ENCODE assay signal across 8 cellular contexts in the genomic region with DNA sequence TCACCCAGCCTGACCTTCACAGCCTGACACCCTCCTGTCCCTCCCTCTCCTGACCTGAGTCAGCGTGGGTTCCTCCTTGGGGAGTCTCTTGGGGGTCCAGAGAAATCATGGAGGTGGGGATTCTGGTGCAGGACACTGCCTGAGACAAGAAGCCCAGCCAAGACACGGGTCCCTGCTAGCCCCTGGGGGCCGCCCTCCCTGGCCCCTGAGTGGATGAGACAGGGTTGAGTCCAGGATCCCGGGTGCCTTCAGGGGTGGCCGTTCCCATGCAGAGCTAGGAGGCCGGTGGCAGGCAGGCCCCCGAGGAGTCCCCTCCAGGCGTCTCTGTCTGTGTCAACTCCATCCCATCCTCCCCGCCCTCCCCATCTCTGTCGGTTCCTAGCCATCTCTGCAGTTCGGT. TPM values are rescaled to one million over a fixed set of nuclear protein-coding genes. Genes with fewer than 3 reads are reported as not detected.
DNase-seq lines count a peak whose midpoint lies in the region; ATAC-seq and TF ChIP-seq lines count a peak whose summit lies in the region.

No MANE protein-coding gene starts in this region.

- H3K27me3 Mint-ChIP-seq in activated T-cell treated with anti-CD3 and anti-CD28 coated beads, Interleukin-2, amount 50 U/mL, for 24 hours = no peaks in the 10 kb centered on the region
- H3K27me3 Mint-ChIP-seq in activated B cell treated with CpG ODN at 0.5 μM for 24 hours = no peaks in the 10 kb centered on the region

- peak overlapping the region; percentile 92 for H3K27ac Mint-ChIP-seq in activated T-cell treated with anti-CD3 and anti-CD28 coated beads, Interleukin-2, amount 50 U/mL, for 24 hours
- H3K27ac Mint-ChIP-seq in activated B cell treated with CpG ODN at 0.5 μM for 24 hours = peak overlapping the region; percentile 83

- peak overlapping the region; percentile 88 for H3K4me3 Mint-ChIP-seq in activated T-cell treated with anti-CD3 and anti-CD28 coated beads, Interleukin-2, amount 50 U/mL, for 24 hours
- H3K4me3 Mint-ChIP-seq in activated B cell treated with CpG ODN at 0.5 μM for 24 hours = peak overlapping the region; percentile 85

- no peak overlapping the region for H3K27ac ChIP-seq in smooth muscle cell (ENCODE audit: low read depth)

- no peak overlapping the region for H3K9ac ChIP-seq in smooth muscle cell (ENCODE audit: low read depth)

- H3K4me2 ChIP-seq in smooth muscle cell = peak overlapping the region; percentile 99

- H3K79me2 ChIP-seq in smooth muscle cell (ENCODE audit: low read depth) = peaks cover 43% of the 10 kb centered on the region

- H2AFZ ChIP-seq in smooth muscle cell (ENCODE audit: low read depth) = no peak overlapping the region

- POLR2A ChIA-PET in activated B cell treated with CpG ODN at 0.5 μM for 24 hours (lab: Charles Lee) = no interaction called here

- peak overlapping the region; percentile 90 to 91 for H3K4me3 ChIP-seq in foreskin fibroblast (ENCODE audit: low read depth in 1 of 2, low read length in 2 of 2)
- H3K4me3 ChIP-seq in smooth muscle cell = no peak overlapping the region

- ATAC-seq in activated B cell treated with CpG ODN at 0.5 μM for 24 hours (ENCODE audit: low read depth) = no peak

- H3K9me3 Mint-ChIP-seq in activated T-cell treated with anti-CD3 and anti-CD28 coated beads, Interleukin-2, amount 50 U/mL, for 24 hours = no peaks in the 10 kb centered on the region
- no peaks in the 10 kb centered on the region for H3K9me3 Mint-ChIP-seq in activated B cell treated with CpG ODN at 0.5 μM for 24 hours

- H3K4me1 Mint-ChIP-seq in activated T-cell treated with anti-CD3 and anti-CD28 coated beads, Interleukin-2, amount 50 U/mL, for 24 hours (ENCODE audit: low read depth) = peaks cover 35% of the 10 kb centered on the region
- peaks cover 33% of the 10 kb centered on the region for H3K4me1 Mint-ChIP-seq in activated B cell treated with CpG ODN at 0.5 μM for 24 hours

- no peaks in the 10 kb centered on the region for H3K36me3 ChIP-seq in smooth muscle cell (ENCODE audit: low read depth)

- no peaks in the 10 kb centered on the region for H3K27me3 ChIP-seq in smooth muscle cell (ENCODE audit: low read depth)

- H3K4me1 ChIP-seq in smooth muscle cell (ENCODE audit: low read depth) = peaks cover 14% of the 10 kb centered on the region

- intact Hi-C loops in activated B cell treated with CpG ODN at 0.5 μM for 24 hours (cut with micrococcal nuclease) = no loop called here

- CTCF ChIA-PET in activated B cell treated with CpG ODN at 0.5 μM for 24 hours (lab: Charles Lee) = no interaction called here

- H3F3A ChIP-seq in smooth muscle cell (ENCODE audit: low read depth) = no peaks in the 10 kb centered on the region

- no peak for TF ChIP-seq CTCF in activated B cell treated with CpG ODN at 0.5 μM for 24 hours (IDR thresholded peaks at IDR 0.05)
- TF ChIP-seq CTCF in foreskin fibroblast (IDR thresholded peaks at IDR 0.05; ENCODE audit: low read depth, low read length) = no peak
- TF ChIP-seq CTCF in smooth muscle cell (IDR thresholded peaks at IDR 0.05; ENCODE audit: borderline replicate concordance, insufficient read depth, poor library complexity, severe bottlenecking) = no peak

- H3K9me3 ChIP-seq in smooth muscle cell (replicated peaks; ENCODE audit: low read depth) = no peaks in the 10 kb centered on the region

- peaks cover 62% of the 10 kb centered on the region for H4K20me1 ChIP-seq in smooth muscle cell (ENCODE audit: low read depth)

- no peak for DNase-seq in activated T-cell treated with anti-CD3 and anti-CD28 coated beads, Interleukin-2, amount 50 U/mL, for 24 hours
- DNase-seq in activated T-cell treated with anti-CD3 and anti-CD28 coated beads, Interleukin-2, amount 50 U/mL, for 48 hours = no peak
- DNase-seq in activated B cell treated with CpG ODN at 0.5 μM for 24 hours (no peak), foreskin fibroblast (no peak), smooth muscle cell (lab: John Stamatoyannopoulos, UW; ENCODE audit: unreplicated experiment) (no peak), middle frontal gyrus (ENCODE audit: extremely low spot score, low spot score) (no peak), 8988T (no peak), NCI-H146 (lab: John Stamatoyannopoulos, UW) (no peak)

- H3K36me3 Mint-ChIP-seq in activated T-cell treated with anti-CD3 and anti-CD28 coated beads, Interleukin-2, amount 50 U/mL, for 24 hours (ENCODE audit: low read depth) = peaks cover 33% of the 10 kb centered on the region
- peaks cover 30% of the 10 kb centered on the region for H3K36me3 Mint-ChIP-seq in activated B cell treated with CpG ODN at 0.5 μM for 24 hours (ENCODE audit: low read depth)

- 95% methylated on average over 11 of the region's 11 CpGs for WGBS in smooth muscle cell (ENCODE audit: low lambda C conversion rate)

RNA-seq across cellular contexts. Expression of a gene that starts 1.6 kb away (rescaled TPM):
- total RNA-seq in activated B cell treated with CpG ODN at 0.5 μM for 24 hours (46.3 and 52.8 TPM in 2 replicates), smooth muscle cell (6.7 and 8.2 TPM in 2 replicates)
- 9.2 and 13.1 TPM in 2 replicates for polyA plus RNA-seq in smooth muscle cell

RNA-seq across cellular contexts. Expression of a gene that starts 9.3 kb away (rescaled TPM):
- total RNA-seq in activated B cell treated with CpG ODN at 0.5 μM for 24 hours = not detected in 2 replicates
- 18.7 and 20.7 TPM in 2 replicates for total RNA-seq in smooth muscle cell
- 44.0 and 46.6 TPM in 2 replicates for polyA plus RNA-seq in smooth muscle cell

RNA-seq across cellular contexts. Expression of a gene that starts 14.8 kb away (rescaled TPM):
- 14.4 and 15.3 TPM in 2 replicates for total RNA-seq in activated B cell treated with CpG ODN at 0.5 μM for 24 hours
- 9.5 and 18.2 TPM in 2 replicates for total RNA-seq in smooth muscle cell
- 35.0 and 35.3 TPM in 2 replicates for polyA plus RNA-seq in smooth muscle cell

RNA-seq across cellular contexts. Expression of a gene that starts 17.0 kb away (rescaled TPM):
- total RNA-seq in activated B cell treated with CpG ODN at 0.5 μM for 24 hours (not detected in 2 replicates), smooth muscle cell (7.6 and 7.8 TPM in 2 replicates)
- 6.3 and 7.4 TPM in 2 replicates for polyA plus RNA-seq in smooth muscle cell

RNA-seq across cellular contexts. Expression of a gene that starts 20.6 kb away (rescaled TPM):
- total RNA-seq in activated B cell treated with CpG ODN at 0.5 μM for 24 hours (not detected in 2 replicates), smooth muscle cell (4.8 and 6.0 TPM in 2 replicates)
- polyA plus RNA-seq in smooth muscle cell = 25.4 and 26.0 TPM in 2 replicates

Comparison
In these comparisons a context has a peak if more than half of its experiments do, and no peak if none do; other contexts are left out.
1. RNA of a gene that starts 9.3 kb away (total RNA-seq): 18.7 to 20.7 TPM in smooth muscle cell; not detected in activated B cell treated with CpG ODN at 0.5 μM for 24 hours; every median in the first group is over 10 times any median in the second.